18 cellular contexts compared by ENCODE assay signal in genomic region chr17:61254894-61255293, GRCh38.
"Had no signal": no experiment of that assay in that cellular context is flagged by ENCODE, and none has a peak within 500 bp of the region (broad histone marks: within the 10 kb centered on the region; RNA-seq: fewer than 3 reads in every experiment).

No MANE protein-coding gene starts in this region.

- DNase-seq: activated CD4-positive, alpha-beta T cell treated with anti-CD3 and anti-CD28 coated beads, Interleukin-2, amount 50 U/mL, for 1 hour; activated naive CD8-positive, alpha-beta T cell treated with anti-CD3 and anti-CD28 coated beads, Interleukin-2, amount 10 ng/mL, durations not matched to agents 7 days and 5 days; brain microvascular endothelial cell; effector memory CD4-positive, alpha-beta T cell; naive thymus-derived CD4-positive, alpha-beta T cell; occipital lobe; right cardiac atrium; small intestine; T-helper 1 cell; T1000; testis had no signal

- H3K9me3 ChIP-seq: mucosa of descending colon, prostate gland, testis had no signal

- H3K36me3 ChIP-seq: brain microvascular endothelial cell, prostate gland had no signal

- H3K9me3 Mint-ChIP-seq: activated naive CD8-positive, alpha-beta T cell treated with anti-CD3 and anti-CD28 coated beads, Interleukin-2, amount 10 ng/mL, durations not matched to agents 7 days and 5 days; activated T-helper 1 cell treated with anti-CD3 and anti-CD28 coated beads, Interleukin-12 subunit alpha, Interleukin-12 subunit beta, Interleukin-2, Interleukin-4 antibody, amounts not matched to agents 30 ng/mL and 10 ng/mL and 1 ng/mL, durations not matched to agents 14 hours and 24 hours and 36 hours; dendritic cell treated with granulocyte-macrophage colony-stimulating factor and Interleukin-4, amounts not matched to agents 40 ng/mL and 50 ng/mL, for 4 days; stimulated activated naive CD8-positive, alpha-beta T cell treated with anti-CD3 and anti-CD28 coated beads, Interleukin-15, Interleukin-2, amounts not matched to agents 100 ng/mL and 50 ng/mL, for 24 hours had no signal

- ATAC-seq: activated CD4-positive, CD25-positive, alpha-beta regulatory T cell treated with anti-CD3 and anti-CD28 coated beads, Interleukin-2, amount 50 U/mL, for 24 hours; mucosa of descending colon; naive thymus-derived CD4-positive, alpha-beta T cell; right cardiac atrium had no signal

- H3K4me3 ChIP-seq: mucosa of descending colon, prostate gland, SK-N-MC, testis had no signal

- H3K27ac ChIP-seq: brain microvascular endothelial cell, prostate gland, SK-N-MC had no signal

- H3K27me3 ChIP-seq: brain microvascular endothelial cell, testis had no signal

- H3K4me3 Mint-ChIP-seq: activated naive CD8-positive, alpha-beta T cell treated with anti-CD3 and anti-CD28 coated beads, Interleukin-2, amount 10 ng/mL, durations not matched to agents 7 days and 5 days; activated T-helper 1 cell treated with anti-CD3 and anti-CD28 coated beads, Interleukin-12 subunit alpha, Interleukin-12 subunit beta, Interleukin-2, Interleukin-4 antibody, amounts not matched to agents 30 ng/mL and 10 ng/mL and 1 ng/mL, durations not matched to agents 14 hours and 24 hours and 36 hours; dendritic cell treated with granulocyte-macrophage colony-stimulating factor and Interleukin-4, amounts not matched to agents 40 ng/mL and 50 ng/mL, for 4 days; naive thymus-derived CD4-positive, alpha-beta T cell; stimulated activated naive CD8-positive, alpha-beta T cell treated with anti-CD3 and anti-CD28 coated beads, Interleukin-15, Interleukin-2, amounts not matched to agents 100 ng/mL and 50 ng/mL, for 24 hours had no signal

- H3K27me3 Mint-ChIP-seq: activated naive CD8-positive, alpha-beta T cell treated with anti-CD3 and anti-CD28 coated beads, Interleukin-2, amount 10 ng/mL, durations not matched to agents 7 days and 5 days; dendritic cell treated with granulocyte-macrophage colony-stimulating factor and Interleukin-4, amounts not matched to agents 40 ng/mL and 50 ng/mL, for 4 days; naive thymus-derived CD4-positive, alpha-beta T cell; stimulated activated naive CD8-positive, alpha-beta T cell treated with anti-CD3 and anti-CD28 coated beads, Interleukin-15, Interleukin-2, amounts not matched to agents 100 ng/mL and 50 ng/mL, for 24 hours had no signal

- H3K27ac Mint-ChIP-seq: activated naive CD8-positive, alpha-beta T cell treated with anti-CD3 and anti-CD28 coated beads, Interleukin-2, amount 10 ng/mL, durations not matched to agents 7 days and 5 days; activated T-helper 1 cell treated with anti-CD3 and anti-CD28 coated beads, Interleukin-12 subunit alpha, Interleukin-12 subunit beta, Interleukin-2, Interleukin-4 antibody, amounts not matched to agents 30 ng/mL and 10 ng/mL and 1 ng/mL, durations not matched to agents 14 hours and 24 hours and 36 hours; dendritic cell treated with granulocyte-macrophage colony-stimulating factor and Interleukin-4, amounts not matched to agents 40 ng/mL and 50 ng/mL, for 4 days; naive thymus-derived CD4-positive, alpha-beta T cell; stimulated activated naive CD8-positive, alpha-beta T cell treated with anti-CD3 and anti-CD28 coated beads, Interleukin-15, Interleukin-2, amounts not matched to agents 100 ng/mL and 50 ng/mL, for 24 hours had no signal
